In genomic region chr11:36818410-36818809, GRCh38 we compare ENCODE assay signal across 11 cellular contexts.
DNase-seq lines count a peak whose midpoint lies in the region; ATAC-seq, FAIRE-seq and TF ChIP-seq lines count a peak whose summit lies in the region.
"Had no signal": no experiment of that assay in that cellular context is flagged by ENCODE, and none has a peak within 500 bp of the region (broad histone marks: within the 10 kb centered on the region; RNA-seq: fewer than 3 reads in every experiment).

No MANE protein-coding gene starts in this region.

- no peak overlapping the region for H3K4me2 ChIP-seq in H1 (ENCODE audit: insufficient read depth in 1 of 2, low read depth in 2 of 2, low read length in 2 of 2)
- H3K4me2 ChIP-seq: BLaER1 treated with 17β-estradiol and CSF1 and Interleukin-3, amounts not matched to agents 10 nM and 100 nM had no signal

- H2BK120ac ChIP-seq in H1 (replicated peaks; ENCODE audit: low read depth, low read length) = no peak overlapping the region

- no peak overlapping the region for H3K9ac ChIP-seq in H1 (replicated peaks in 1 of 4; ENCODE audit: extremely low read depth in 1 of 4, low read depth in 3 of 4, low read length in 3 of 4)
- H3K9ac ChIP-seq: BLaER1 treated with 17β-estradiol and CSF1 and Interleukin-3, amounts not matched to agents 10 nM and 100 nM had no signal

- no peak for TF ChIP-seq POLR2A in H1 (IDR thresholded peaks at IDR 0.05; ENCODE audit: control extremely low read depth in 1 of 2, low read depth in 2 of 2, low read length in 2 of 2)
- no peak for TF ChIP-seq POLR2A in testis (IDR thresholded peaks at IDR 0.05)
- no peak for TF ChIP-seq POLR2A in GM18505 (IDR thresholded peaks at IDR 0.05; ENCODE audit: borderline replicate concordance, extremely low read depth, insufficient read depth, insufficient read length)

- WGBS in H1 (ENCODE audit: extremely low coverage in 1 of 2, insufficient coverage in 1 of 2, insufficient read length in 1 of 2, insufficient replicate concordance in 2 of 2, low coverage in 1 of 2, low lambda C conversion rate in 2 of 2, missing lambda C conversion rate in 1 of 2), 2 experiments = 84% methylated on average over 2 of the region's 2 CpGs; no CpG with 5 or more reads in 1 of the 2 experiments
- WGBS in testis, 2 donors = 67 to 71% methylated on average over 2 of the region's 2 CpGs

- no peak overlapping the region for H2BK15ac ChIP-seq in H1 (ENCODE audit: low read length)

- no peak for ATAC-seq in activated CD8-positive, alpha-beta T cell treated with anti-CD3 and anti-CD28 coated beads for 36 hours
- ATAC-seq in activated CD8-positive, alpha-beta T cell treated with anti-CD3 and anti-CD28 coated beads, Interleukin-2, amount 10 ng/mL, durations not matched to agents 7 days and 5 days = no peak
- ATAC-seq in GM19328 (IDR thresholded peaks at IDR 0.05; ENCODE audit: unreplicated experiment) = no peak
- no peak for ATAC-seq in natural killer cell
- ATAC-seq in GM18505 (IDR thresholded peaks at IDR 0.05; ENCODE audit: unreplicated experiment) = no peak
- ATAC-seq: psoas muscle had no signal

- no peak overlapping the region for H2BK5ac ChIP-seq in H1 (ENCODE audit: low read depth, low read length)

- H3K27me3 Mint-ChIP-seq in activated CD8-positive, alpha-beta T cell treated with anti-CD3 and anti-CD28 coated beads for 36 hours = peaks cover 1% of the 10 kb centered on the region
- no peaks in the 10 kb centered on the region for H3K27me3 Mint-ChIP-seq in activated CD8-positive, alpha-beta T cell treated with anti-CD3 and anti-CD28 coated beads, Interleukin-2, amount 10 ng/mL, durations not matched to agents 7 days and 5 days (ENCODE audit: low read depth)
- peaks cover 0 to 2% of the 10 kb centered on the region in 2 donors for H3K27me3 Mint-ChIP-seq in natural killer cell (ENCODE audit: low read depth in 2 of 2)

- peak; percentile 55 for FAIRE-seq in H1 (lab: Jason Lieb, UNC)

- no peaks in the 10 kb centered on the region for H3K27me3 ChIP-seq in H1 (replicated peaks in 1 of 4; ENCODE audit: control insufficient read depth in 3 of 4, extremely low read depth in 1 of 4, insufficient read depth in 3 of 4, low read length in 3 of 4)
- no peaks in the 10 kb centered on the region for H3K27me3 ChIP-seq in testis
- H3K27me3 ChIP-seq: BLaER1 treated with 17β-estradiol and CSF1 and Interleukin-3, amounts not matched to agents 10 nM and 100 nM; colonic mucosa had no signal

- H3K4me1 ChIP-seq in H1 (replicated peaks in 1 of 4; ENCODE audit: control insufficient read depth in 3 of 4, insufficient read depth in 4 of 4, low read length in 3 of 4) (no peaks in the 10 kb centered on the region), testis (no peaks in the 10 kb centered on the region)
- H3K4me1 ChIP-seq: BLaER1 treated with 17β-estradiol and CSF1 and Interleukin-3, amounts not matched to agents 10 nM and 100 nM; colonic mucosa; psoas muscle had no signal

- H4K20me1 ChIP-seq in H1 (replicated peaks in 1 of 2; ENCODE audit: control insufficient read depth in 1 of 2, insufficient read depth in 2 of 2, low read length in 2 of 2) = no peaks in the 10 kb centered on the region
- H4K20me1 ChIP-seq: BLaER1 treated with 17β-estradiol and CSF1 and Interleukin-3, amounts not matched to agents 10 nM and 100 nM had no signal

- no peak overlapping the region for H3K4me3 Mint-ChIP-seq in activated CD8-positive, alpha-beta T cell treated with anti-CD3 and anti-CD28 coated beads for 36 hours
- H3K4me3 Mint-ChIP-seq in activated CD8-positive, alpha-beta T cell treated with anti-CD3 and anti-CD28 coated beads, Interleukin-2, amount 10 ng/mL, durations not matched to agents 7 days and 5 days = no peak overlapping the region
- no peak overlapping the region for H3K4me3 Mint-ChIP-seq in natural killer cell

- no peak overlapping the region for H3K27ac Mint-ChIP-seq in activated CD8-positive, alpha-beta T cell treated with anti-CD3 and anti-CD28 coated beads for 36 hours
- no peak overlapping the region for H3K27ac Mint-ChIP-seq in activated CD8-positive, alpha-beta T cell treated with anti-CD3 and anti-CD28 coated beads, Interleukin-2, amount 10 ng/mL, durations not matched to agents 7 days and 5 days
- no peak overlapping the region for H3K27ac Mint-ChIP-seq in natural killer cell

- H3K18ac ChIP-seq in H1 (ENCODE audit: extremely low read depth, low read length) = no peak overlapping the region

- peak; percentile 7 for DNase-seq in activated CD8-positive, alpha-beta T cell treated with anti-CD3 and anti-CD28 coated beads for 36 hours
- no peak for DNase-seq in activated CD8-positive, alpha-beta T cell treated with anti-CD3 and anti-CD28 coated beads, Interleukin-2, amount 10 ng/mL, durations not matched to agents 7 days and 5 days
- DNase-seq in M059J (ENCODE audit: low read depth) = peak; percentile 16
- DNase-seq in H1 (ENCODE audit: low read depth in 1 of 2, low spot score in 2 of 2) = peak in 1 of 2 experiments; percentile 76
- peak; percentile 35 for DNase-seq in testis
- DNase-seq in natural killer cell = no peak
- DNase-seq: colonic mucosa, psoas muscle had no signal

- H3K23ac ChIP-seq in H1 (ENCODE audit: insufficient read length) = no peak overlapping the region

- no peak overlapping the region for H4K8ac ChIP-seq in H1 (ENCODE audit: extremely low read depth, insufficient read depth, low read length)

- H2AFZ ChIP-seq in H1 (ENCODE audit: low read length) = peak overlapping the region; percentile 83; the same call in 1 of the 2 replicates

- no peak for TF ChIP-seq EP300 in H1 (IDR thresholded peaks at IDR 0.05; ENCODE audit: borderline replicate concordance in 1 of 2, low read depth in 2 of 2, low read length in 2 of 2)

- H3K23me2 ChIP-seq in H1 (ENCODE audit: low read depth, low read length) = no peaks in the 10 kb centered on the region; the same call in 1 of the 2 replicates

- intact Hi-C loops in activated CD8-positive, alpha-beta T cell treated with anti-CD3 and anti-CD28 coated beads for 36 hours (cut with micrococcal nuclease) = no loop called here
- intact Hi-C loops in testis (cut with DNase I; ENCODE audit: low total_unique reads) = no loop called here
- intact Hi-C loops in natural killer cell (cut with micrococcal nuclease) = no loop called here

- H3K79me1 ChIP-seq in H1 (ENCODE audit: low read depth, low read length) = no peaks in the 10 kb centered on the region

- no peaks in the 10 kb centered on the region for H3K4me1 Mint-ChIP-seq in activated CD8-positive, alpha-beta T cell treated with anti-CD3 and anti-CD28 coated beads for 36 hours (ENCODE audit: low read depth)
- no peaks in the 10 kb centered on the region for H3K4me1 Mint-ChIP-seq in activated CD8-positive, alpha-beta T cell treated with anti-CD3 and anti-CD28 coated beads, Interleukin-2, amount 10 ng/mL, durations not matched to agents 7 days and 5 days (ENCODE audit: low read depth)
- H3K4me1 Mint-ChIP-seq in natural killer cell = no peaks in the 10 kb centered on the region

- no peaks in the 10 kb centered on the region for H3K36me3 ChIP-seq in H1 (ENCODE audit: control insufficient read depth in 2 of 4, insufficient read depth in 4 of 4, low read length in 3 of 4)
- no peaks in the 10 kb centered on the region for H3K36me3 ChIP-seq in testis (ENCODE audit: low read depth, missing control alignments)
- H3K36me3 ChIP-seq: BLaER1 treated with 17β-estradiol and CSF1 and Interleukin-3, amounts not matched to agents 10 nM and 100 nM; colonic mucosa had no signal

- peak; percentile 43 to 58 for TF ChIP-seq RAD21 in H1 (IDR thresholded peaks at IDR 0.05 in 1 of 2, conservative IDR thresholded peaks at IDR 0.05 in 1 of 2; ENCODE audit: low read depth in 2 of 2, low read length in 2 of 2)

- no peak overlapping the region for H2BK20ac ChIP-seq in H1 (ENCODE audit: low read length)

- POLR2A ChIA-PET in activated CD8-positive, alpha-beta T cell treated with anti-CD3 and anti-CD28 coated beads for 36 hours (lab: Charles Lee) = no interaction called here
- POLR2A ChIA-PET in activated CD8-positive, alpha-beta T cell treated with anti-CD3 and anti-CD28 coated beads, Interleukin-2, amount 10 ng/mL, durations not matched to agents 7 days and 5 days (lab: Charles Lee) = no interaction called here
- POLR2A ChIA-PET in H1 (lab: Charles Lee; ENCODE audit: partially characterized antibody) = no interaction called here

- no peak overlapping the region for H3K56ac ChIP-seq in H1 (replicated peaks; ENCODE audit: insufficient read length, low read depth, low read length)

- no peak overlapping the region for H3K27ac ChIP-seq in H1 (ENCODE audit: low read depth, low read length)
- H3K27ac ChIP-seq in testis = no peak overlapping the region
- H3K27ac ChIP-seq: BLaER1 treated with 17β-estradiol and CSF1 and Interleukin-3, amounts not matched to agents 10 nM and 100 nM; colonic mucosa; psoas muscle had no signal

- CTCF ChIA-PET in activated CD8-positive, alpha-beta T cell treated with anti-CD3 and anti-CD28 coated beads for 36 hours (lab: Charles Lee) = no interaction called here
- CTCF ChIA-PET in activated CD8-positive, alpha-beta T cell treated with anti-CD3 and anti-CD28 coated beads, Interleukin-2, amount 10 ng/mL, durations not matched to agents 7 days and 5 days (lab: Charles Lee) = no interaction called here
- CTCF ChIA-PET in H1 (lab: Charles Lee; ENCODE audit: partially characterized antibody) = interaction anchor here (0.5 to 5.4 kb wide), 22 partner anchors 8 to 1611 kb away, joined by 3 to 22 read pairs (median 4); no protein-coding TSS in a partner anchor

- no peak overlapping the region for H2BK12ac ChIP-seq in H1 (ENCODE audit: low read depth, low read length)

- H3K36me3 Mint-ChIP-seq in activated CD8-positive, alpha-beta T cell treated with anti-CD3 and anti-CD28 coated beads for 36 hours (ENCODE audit: low read depth) = no peaks in the 10 kb centered on the region
- no peaks in the 10 kb centered on the region for H3K36me3 Mint-ChIP-seq in activated CD8-positive, alpha-beta T cell treated with anti-CD3 and anti-CD28 coated beads, Interleukin-2, amount 10 ng/mL, durations not matched to agents 7 days and 5 days (ENCODE audit: low read depth)
- no peaks in the 10 kb centered on the region for H3K36me3 Mint-ChIP-seq in natural killer cell

- H3K9me3 Mint-ChIP-seq in activated CD8-positive, alpha-beta T cell treated with anti-CD3 and anti-CD28 coated beads for 36 hours = no peaks in the 10 kb centered on the region
- H3K9me3 Mint-ChIP-seq in activated CD8-positive, alpha-beta T cell treated with anti-CD3 and anti-CD28 coated beads, Interleukin-2, amount 10 ng/mL, durations not matched to agents 7 days and 5 days (ENCODE audit: insufficient read depth) = no peaks in the 10 kb centered on the region
- peaks cover 0 to 4% of the 10 kb centered on the region in 2 donors for H3K9me3 Mint-ChIP-seq in natural killer cell

- no peak overlapping the region for H3K4me3 ChIP-seq in H1 (ENCODE audit: extremely low read depth in 1 of 4, insufficient read depth in 2 of 4, low read depth in 3 of 4, low read length in 4 of 4)
- H3K4me3 ChIP-seq in testis = no peak overlapping the region
- H3K4me3 ChIP-seq: BLaER1 treated with 17β-estradiol and CSF1 and Interleukin-3, amounts not matched to agents 10 nM and 100 nM; colonic mucosa; psoas muscle had no signal

- peak; percentile 20 for TF ChIP-seq CTCF in activated CD8-positive, alpha-beta T cell treated with anti-CD3 and anti-CD28 coated beads for 36 hours (IDR thresholded peaks at IDR 0.05)
- TF ChIP-seq CTCF in H1 (IDR thresholded peaks at IDR 0.05; ENCODE audit: control extremely low read depth in 1 of 3, insufficient read depth in 1 of 3, low read depth in 1 of 3, low read length in 3 of 3) (peak; percentile 62 to 69 (median 64)), testis (IDR thresholded peaks at IDR 0.05) (no peak), natural killer cell (IDR thresholded peaks at IDR 0.05) (no peak)

- H3K9me3 ChIP-seq in H1 (ENCODE audit: insufficient read depth in 2 of 2, low read depth in 1 of 2, low read length in 1 of 2) (no peaks in the 10 kb centered on the region; a peak in 1 of 4 replicates), testis (no peaks in the 10 kb centered on the region)
- H3K9me3 ChIP-seq: colonic mucosa, psoas muscle had no signal

- no peak overlapping the region for H2AK5ac ChIP-seq in H1 (ENCODE audit: low read depth, low read length)

- no peaks in the 10 kb centered on the region for H3K79me2 ChIP-seq in H1 (ENCODE audit: control insufficient read depth in 1 of 2, insufficient read depth in 2 of 2, low read length in 2 of 2)

- H3K4ac ChIP-seq in H1 (replicated peaks; ENCODE audit: insufficient read length, low read depth, low read length) = no peak overlapping the region

- no peak overlapping the region for H4K91ac ChIP-seq in H1 (replicated peaks; ENCODE audit: insufficient read length, low read length)

- no peak overlapping the region for H3K14ac ChIP-seq in H1 (ENCODE audit: insufficient read length)

- H4K5ac ChIP-seq in H1 (ENCODE audit: insufficient read length, low read depth, low read length) = no peak overlapping the region

Comparison
In these comparisons a context has a peak if more than half of its experiments do, and no peak if none do; other contexts are left out.
1. DNase-seq: peak in activated CD8-positive, alpha-beta T cell treated with anti-CD3 and anti-CD28 coated beads for 36 hours (single experiment), M059J (single experiment) and testis (single experiment); none in activated CD8-positive, alpha-beta T cell treated with anti-CD3 and anti-CD28 coated beads, Interleukin-2, amount 10 ng/mL, durations not matched to agents 7 days and 5 days (single experiment) and natural killer cell (single experiment).
2. CTCF ChIP-seq: peak in activated CD8-positive, alpha-beta T cell treated with anti-CD3 and anti-CD28 coated beads for 36 hours (single experiment) and H1 (3 of 3); none in testis (0 of 3) and natural killer cell (single experiment).